In genomic region chr10:36581237-36581636, GRCh38 we compare ENCODE assay signal across 1 cellular context.
"Had no signal": no experiment of that assay in that cellular context is flagged by ENCODE, and none has a peak within 500 bp of the region (broad histone marks: within the 10 kb centered on the region; RNA-seq: fewer than 3 reads in every experiment).

No MANE protein-coding gene starts in this region.

- ATAC-seq: GM12878 had no signal

- H3K4me3 ChIP-seq: GM12878 had no signal
